In genomic region chr19:55117636-55118391, GRCh38 we compare ENCODE assay signal across 8 cellular contexts. TPM values are rescaled to one million over a fixed set of nuclear protein-coding genes. Genes with fewer than 3 reads are reported as not detected.
DNase-seq lines count a peak whose midpoint lies in the region; ATAC-seq and TF ChIP-seq lines count a peak whose summit lies in the region.

Gene PPP1R12C (minus strand): TSS chr19:55117637. CDS start chr19:55117543, 94 bp downstream.

- no peaks in the 10 kb centered on the region for H3K27me3 ChIP-seq in mononuclear cell (ENCODE audit: insufficient read depth, low read length)

- ATAC-seq in GM21529 (IDR thresholded peaks at IDR 0.05; ENCODE audit: unreplicated experiment), result peak; percentile 78

- no peak for TF ChIP-seq CTCF in epithelial cell of esophagus (IDR thresholded peaks at IDR 0.05; ENCODE audit: insufficient read depth, low read depth, low read length, missing control alignments)

- no peaks in the 10 kb centered on the region for H3K27me3 Mint-ChIP-seq in IgD-negative memory B cell

- DNase-seq in DMS 273 (lab: John Stamatoyannopoulos, UW; ENCODE audit: unreplicated experiment), result peak; percentile 99
- peak; percentile 84 for DNase-seq in OCI-M2 (lab: John Stamatoyannopoulos, UW; ENCODE audit: unreplicated experiment)
- DNase-seq in activated T-cell treated with anti-CD3 and anti-CD28 coated beads for 4 hours, result peak; percentile 92
- DNase-seq in epithelial cell of esophagus (ENCODE audit: low read depth), result peak; percentile 99
- DNase-seq in stimulated activated CD8-positive, alpha-beta memory T cell treated with anti-CD3 and anti-CD28 coated beads, Interleukin-4, amount 100 ng/mL, for 1 hour (ENCODE audit: low read depth in 2 of 2, low spot score in 1 of 2), result peak; percentile 93

- peak within 1 kb of the TSS; percentile 96 to 99 (median 98) for H3K4me3 Mint-ChIP-seq in IgD-negative memory B cell

- no peaks in the 10 kb centered on the region for H3K36me3 Mint-ChIP-seq in IgD-negative memory B cell

- H3K27ac Mint-ChIP-seq in IgD-negative memory B cell, result peak within 1 kb of the TSS; percentile 89 to 99 (median 96)

- peaks cover 28 to 34% (median 32%) of the 10 kb centered on the region in 3 donors for H3K4me1 Mint-ChIP-seq in IgD-negative memory B cell

- H3K4me1 ChIP-seq in mononuclear cell (ENCODE audit: insufficient read depth, low read length), result peaks cover 30% of the 10 kb centered on the region

- no peaks in the 10 kb centered on the region for H3K9me3 ChIP-seq in mononuclear cell (ENCODE audit: low read depth, low read length)

- H3K4me3 ChIP-seq in epithelial cell of esophagus (ENCODE audit: low read length) (peak within 1 kb of the TSS; percentile 78), mononuclear cell (ENCODE audit: low read length) (peak within 1 kb of the TSS; percentile 68)

- peaks cover 0 to 2% (median 0%) of the 10 kb centered on the region in 3 donors for H3K9me3 Mint-ChIP-seq in IgD-negative memory B cell

RNA-seq across cellular contexts. Expression of gene PPP1R12C, which starts in this region (rescaled TPM):
- 7.4 TPM for polyA plus RNA-seq in IgD-negative memory B cell
- 45.8 TPM for total RNA-seq in mononuclear cell

Comparison
In these comparisons a context has a peak if more than half of its experiments do, and no peak if none do; other contexts are left out.
1. Peak in every context shown above with its lines: DNase-seq, ATAC-seq and H3K4me3 ChIP-seq.